Comparison of ENCODE assay signal across 11 cellular contexts in the genomic region with DNA sequence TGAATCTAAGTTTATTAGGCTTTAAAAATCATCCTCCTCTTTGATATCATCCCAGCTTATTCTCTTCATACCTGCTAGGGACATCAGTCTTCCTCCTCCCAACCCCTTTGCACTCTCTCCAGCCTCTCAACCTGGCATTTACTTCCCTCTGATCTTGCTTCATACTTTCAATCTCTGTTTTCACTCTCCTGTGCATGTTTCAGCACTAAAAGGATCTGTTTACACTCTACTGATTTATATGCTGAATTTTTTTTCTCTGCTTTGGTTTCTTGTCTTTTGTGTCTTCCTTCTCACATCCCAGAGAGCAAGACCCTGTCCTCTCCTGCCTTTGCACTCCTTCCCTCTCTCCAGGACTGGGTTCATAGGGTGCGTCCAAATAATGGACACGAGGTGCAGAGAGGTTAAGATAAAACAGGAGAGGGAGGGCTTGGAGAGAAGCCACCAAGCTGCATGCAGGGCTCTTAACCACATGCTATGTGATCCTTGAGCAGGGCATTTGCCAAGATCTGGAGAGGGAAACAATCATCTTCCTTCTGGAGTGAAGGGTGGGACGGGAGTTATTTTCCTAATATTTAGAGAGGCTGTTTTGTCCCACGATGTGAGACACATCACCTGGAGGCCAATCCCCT. TPM values are rescaled to one million over a fixed set of nuclear protein-coding genes. Genes with fewer than 3 reads are reported as not detected.
A peak's percentile ranks its signal among the peaks of the same experiment; 100 is the strongest.
DNase-seq lines count a peak whose midpoint lies in the region; ATAC-seq and TF ChIP-seq lines count a peak whose summit lies in the region.
"Had no signal": no experiment of that assay in that cellular context is flagged by ENCODE, and none has a peak within 500 bp of the region (broad histone marks: within the 10 kb centered on the region; RNA-seq: fewer than 3 reads in every experiment).

No MANE protein-coding gene starts in this region.

- dilution Hi-C loops in IMR-90 (cut with HindIII; ENCODE audit: low sequenced_read_pairs, unreplicated experiment) = no loop called here

- no peak overlapping the region for H2BK20ac ChIP-seq in IMR-90 (ENCODE audit: low read depth, low read length)

- in situ Hi-C loops in IMR-90 (cut with MboI; ENCODE audit: low sequenced_read_pairs) = no loop called here

- H3K4ac ChIP-seq in IMR-90 (ENCODE audit: low read depth, low read length) = no peak overlapping the region

- H3K9ac ChIP-seq in IMR-90 (ENCODE audit: low read depth, low read length) = no peak overlapping the region

- intact Hi-C loops in IMR-90 (cut with micrococcal nuclease) = loop anchor here (5.0 kb wide), 1 partner anchor 453 kb away; no protein-coding TSS in a partner anchor
- intact Hi-C loops in activated CD4-positive, alpha-beta memory T cell treated with anti-CD3 and anti-CD28 coated beads for 36 hours (cut with micrococcal nuclease) = no loop called here

- no peak overlapping the region for H4K8ac ChIP-seq in IMR-90 (ENCODE audit: low read depth in 2 of 2, low read length in 2 of 2)

- peaks cover 2% of the 10 kb centered on the region; the same call in 1 of the 2 replicates for H3K9me3 ChIP-seq in IMR-90 (ENCODE audit: control insufficient read depth, insufficient read depth, low read length)

- no peaks in the 10 kb centered on the region for H3K9me3 Mint-ChIP-seq in activated CD4-positive, alpha-beta memory T cell treated with anti-CD3 and anti-CD28 coated beads for 36 hours

- H3K36me3 Mint-ChIP-seq in activated CD4-positive, alpha-beta memory T cell treated with anti-CD3 and anti-CD28 coated beads for 36 hours = no peaks in the 10 kb centered on the region

- H3K18ac ChIP-seq in IMR-90 (ENCODE audit: low read depth, low read length) = no peak overlapping the region

- H3K27ac ChIP-seq in IMR-90 (ENCODE audit: insufficient read depth, low read length) (no peak overlapping the region), VCaP (peak overlapping the region; percentile 88)
- H3K27ac ChIP-seq: WERI-Rb-1 had no signal

- no peak overlapping the region for H2AK5ac ChIP-seq in IMR-90 (ENCODE audit: low read depth, low read length)

- no peak overlapping the region for H3K27ac Mint-ChIP-seq in activated CD4-positive, alpha-beta memory T cell treated with anti-CD3 and anti-CD28 coated beads for 36 hours

- H4K20me1 ChIP-seq in IMR-90 (ENCODE audit: insufficient read depth, low read length) = no peaks in the 10 kb centered on the region

- peaks cover 25% of the 10 kb centered on the region for H3K27me3 Mint-ChIP-seq in activated CD4-positive, alpha-beta memory T cell treated with anti-CD3 and anti-CD28 coated beads for 36 hours

- no peak overlapping the region for H4K5ac ChIP-seq in IMR-90 (ENCODE audit: low read depth, low read length)

- no peaks in the 10 kb centered on the region for H3K36me3 ChIP-seq in IMR-90 (ENCODE audit: control insufficient read depth, insufficient read depth, low read length)
- H3K36me3 ChIP-seq: WERI-Rb-1 had no signal

- H3K4me3 Mint-ChIP-seq in activated CD4-positive, alpha-beta memory T cell treated with anti-CD3 and anti-CD28 coated beads for 36 hours = no peak overlapping the region

- H2BK5ac ChIP-seq in IMR-90 (ENCODE audit: low read depth, low read length, poor library complexity, severe bottlenecking) = no peak overlapping the region

- TF ChIP-seq CTCF in AG10803 (conservative IDR thresholded peaks at IDR 0.05; ENCODE audit: low read length) = no peak
- TF ChIP-seq CTCF in IMR-90 (conservative IDR thresholded peaks at IDR 0.05; ENCODE audit: low read depth, low read length) = no peak
- no peak for TF ChIP-seq CTCF in VCaP (conservative IDR thresholded peaks at IDR 0.05)

- TF ChIP-seq RAD21 in IMR-90 (IDR thresholded peaks at IDR 0.05; ENCODE audit: low read length) = no peak

- peak overlapping the region; percentile 71; the same call in 1 of the 2 replicates for H3K4me2 ChIP-seq in IMR-90 (ENCODE audit: low read depth, low read length)

- no peak overlapping the region for H2AK9ac ChIP-seq in IMR-90 (replicated peaks; ENCODE audit: low read depth, low read length, poor library complexity)

- no peak overlapping the region for H3K56ac ChIP-seq in IMR-90 (ENCODE audit: extremely low read depth, insufficient read depth, low read length)

- peaks cover 6% of the 10 kb centered on the region for H3K4me1 ChIP-seq in IMR-90 (ENCODE audit: control insufficient read depth, insufficient read depth, low read length)

- POLR2A ChIA-PET in IMR-90 (lab: Charles Lee; ENCODE audit: unreplicated experiment) = no interaction called here
- POLR2A ChIA-PET in activated CD4-positive, alpha-beta memory T cell treated with anti-CD3 and anti-CD28 coated beads for 36 hours (lab: Charles Lee) = no interaction called here

- no peak overlapping the region for H2BK120ac ChIP-seq in IMR-90 (ENCODE audit: low read depth, low read length)

- peak; percentile 46 for DNase-seq in AG10803 (ENCODE audit: low read depth)
- DNase-seq in IMR-90 = peak; percentile 52
- peak; percentile 50 for DNase-seq in islet precursor cell
- DNase-seq in activated CD4-positive, alpha-beta T cell treated with anti-CD3 and anti-CD28 coated beads for 48 hours = no peak
- DNase-seq in activated CD4-positive, alpha-beta memory T cell treated with anti-CD3 and anti-CD28 coated beads for 36 hours = no peak
- no peak for DNase-seq in activated CD8-positive, alpha-beta memory T cell treated with anti-CD3 and anti-CD28 coated beads, Interleukin-2, amount 50 U/mL, for 4 hours
- DNase-seq: stimulated activated CD8-positive, alpha-beta memory T cell treated with anti-CD3 and anti-CD28 coated beads, Interleukin-4, amount 100 ng/mL, for 48 hours had no signal

- CTCF ChIA-PET in IMR-90 (lab: Yijun Ruan, JAX) = no interaction called here
- CTCF ChIA-PET in activated CD4-positive, alpha-beta memory T cell treated with anti-CD3 and anti-CD28 coated beads for 36 hours (lab: Charles Lee) = interaction anchor here (0.7 to 7.9 kb wide), 4 partner anchors 9 to 52 kb away, joined by 3 to 145 read pairs (median 4); no protein-coding TSS in a partner anchor

- no peak overlapping the region for H4K91ac ChIP-seq in IMR-90 (ENCODE audit: insufficient read depth, low read depth, low read length)

- H2AFZ ChIP-seq in IMR-90 (replicated peaks; ENCODE audit: low read length, poor library complexity) = no peak overlapping the region

- TF ChIP-seq POLR2A in IMR-90 (IDR thresholded peaks at IDR 0.05; ENCODE audit: low read depth, low read length) = no peak

- H3K27me3 ChIP-seq in IMR-90 (ENCODE audit: control insufficient read depth, insufficient read depth, low read length) = peaks cover 85% of the 10 kb centered on the region

- ATAC-seq in IMR-90 (ENCODE audit: low read depth) = peak; percentile 22; the same call in 1 of the 2 replicates
- no peak for ATAC-seq in GM18861 (IDR thresholded peaks at IDR 0.05; ENCODE audit: unreplicated experiment)

- H2BK15ac ChIP-seq in IMR-90 (ENCODE audit: low read depth, low read length) = no peak overlapping the region

- H3K14ac ChIP-seq in IMR-90 (replicated peaks; ENCODE audit: low read depth, low read length) = no peak overlapping the region

- H3K4me3 ChIP-seq in AG10803 (ENCODE audit: low read length) = no peak overlapping the region
- H3K4me3 ChIP-seq in IMR-90 (ENCODE audit: insufficient read depth, low read depth, low read length) = no peak overlapping the region

- no peak overlapping the region for H3K23ac ChIP-seq in IMR-90 (ENCODE audit: low read depth, low read length)

- no CpG with 5 or more reads among the region's 4 CpGs for WGBS in IMR-90 (ENCODE audit: extremely low coverage in 2 of 2, insufficient read length in 1 of 2), 2 experiments

- BruUV-seq in IMR-90 (replicated peaks; lab: Mats Ljungman, UMichigan) = no TSS peak

- H3K4me1 Mint-ChIP-seq in activated CD4-positive, alpha-beta memory T cell treated with anti-CD3 and anti-CD28 coated beads for 36 hours (ENCODE audit: low read depth) = peaks cover 12% of the 10 kb centered on the region

- no peaks in the 10 kb centered on the region for H3K9me1 ChIP-seq in IMR-90 (ENCODE audit: insufficient read depth, low read length)

- H3K79me1 ChIP-seq in IMR-90 (ENCODE audit: low read depth in 1 of 2, low read length in 2 of 2) = no peaks in the 10 kb centered on the region

TF ChIP-seq in IMR-90, 13 proteins besides CTCF, POLR2A, EP300 and RAD21 (continues in another document):
- TF ChIP-seq CHD1 (IDR thresholded peaks at IDR 0.05; ENCODE audit: low read depth, low read length) = no peak
- no peak for TF ChIP-seq FOS (IDR thresholded peaks at IDR 0.05; ENCODE audit: low read depth, low read length)
- no peak for TF ChIP-seq NFE2L2 (IDR thresholded peaks at IDR 0.05; ENCODE audit: low read depth, low read length)
- no peak for TF ChIP-seq RCOR1 (IDR thresholded peaks at IDR 0.05; ENCODE audit: insufficient replicate concordance, low read length)
- TF ChIP-seq, protein P1, sequence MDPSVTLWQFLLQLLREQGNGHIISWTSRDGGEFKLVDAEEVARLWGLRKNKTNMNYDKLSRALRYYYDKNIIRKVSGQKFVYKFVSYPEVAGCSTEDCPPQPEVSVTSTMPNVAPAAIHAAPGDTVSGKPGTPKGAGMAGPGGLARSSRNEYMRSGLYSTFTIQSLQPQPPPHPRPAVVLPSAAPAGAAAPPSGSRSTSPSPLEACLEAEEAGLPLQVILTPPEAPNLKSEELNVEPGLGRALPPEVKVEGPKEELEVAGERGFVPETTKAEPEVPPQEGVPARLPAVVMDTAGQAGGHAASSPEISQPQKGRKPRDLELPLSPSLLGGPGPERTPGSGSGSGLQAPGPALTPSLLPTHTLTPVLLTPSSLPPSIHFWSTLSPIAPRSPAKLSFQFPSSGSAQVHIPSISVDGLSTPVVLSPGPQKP (IDR thresholded peaks at IDR 0.05; ENCODE audit: borderline replicate concordance, low read depth, low read length) = no peak
- TF ChIP-seq MXI1 (IDR thresholded peaks at IDR 0.05; ENCODE audit: borderline replicate concordance, low read depth, low read length) = no peak
- no peak for TF ChIP-seq MAZ (IDR thresholded peaks at IDR 0.05; ENCODE audit: borderline replicate concordance, low read depth, low read length)
- TF ChIP-seq BHLHE40 (IDR thresholded peaks at IDR 0.05; ENCODE audit: low read depth, low read length) = no peak
- TF ChIP-seq RFX5 (IDR thresholded peaks at IDR 0.05; ENCODE audit: low read depth, low read length) = no peak
- TF ChIP-seq SMC3 (IDR thresholded peaks at IDR 0.05; ENCODE audit: low read depth, low read length) = no peak

RNA-seq across cellular contexts. Expression of a gene that starts 3.0 kb away (rescaled TPM):
- not detected in 2 replicates for total RNA-seq in IMR-90 (2012; rRNA removed)
- not detected in 2 replicates for polyA plus RNA-seq in IMR-90 (2012; rRNA removed)
- polyA plus RNA-seq in IMR-90 (2012; cell fraction: cytosol; rRNA removed) = not detected in 2 replicates
- not detected in 2 replicates for polyA plus RNA-seq in IMR-90 (2012; cell fraction: nucleus; rRNA removed; ENCODE audit: low replicate concordance)
- total RNA-seq in activated CD4-positive, alpha-beta memory T cell treated with anti-CD3 and anti-CD28 coated beads for 36 hours = not detected
- total RNA-seq: epithelial cell of proximal tubule had no signal

RNA-seq across cellular contexts. Expression of a gene that starts 27.5 kb away (rescaled TPM):
- total RNA-seq in IMR-90 (2012; rRNA removed) = 100.0 and 169 TPM in 2 replicates
- 110 and 156 TPM in 2 replicates for polyA plus RNA-seq in IMR-90 (2012; rRNA removed)
- polyA plus RNA-seq in IMR-90 (2012; cell fraction: cytosol; rRNA removed) = 66.6 and 103 TPM in 2 replicates
- 596 and 737 TPM in 2 replicates for polyA plus RNA-seq in IMR-90 (2012; cell fraction: nucleus; rRNA removed; ENCODE audit: low replicate concordance)
- total RNA-seq in activated CD4-positive, alpha-beta memory T cell treated with anti-CD3 and anti-CD28 coated beads for 36 hours = 10 to 100 TPM; 21.2 to 23.7 TPM

Comparison
In these comparisons a context has a peak if more than half of its experiments do, and no peak if none do; other contexts are left out.
1. DNase-seq: peak in AG10803 (single experiment), IMR-90 (single experiment) and islet precursor cell (single experiment); none in activated CD4-positive, alpha-beta T cell treated with anti-CD3 and anti-CD28 coated beads for 48 hours (single experiment), activated CD4-positive, alpha-beta memory T cell treated with anti-CD3 and anti-CD28 coated beads for 36 hours (single experiment) and activated CD8-positive, alpha-beta memory T cell treated with anti-CD3 and anti-CD28 coated beads, Interleukin-2, amount 50 U/mL, for 4 hours (single experiment).